15 cellular contexts compared by ENCODE assay signal in the genomic region with DNA sequence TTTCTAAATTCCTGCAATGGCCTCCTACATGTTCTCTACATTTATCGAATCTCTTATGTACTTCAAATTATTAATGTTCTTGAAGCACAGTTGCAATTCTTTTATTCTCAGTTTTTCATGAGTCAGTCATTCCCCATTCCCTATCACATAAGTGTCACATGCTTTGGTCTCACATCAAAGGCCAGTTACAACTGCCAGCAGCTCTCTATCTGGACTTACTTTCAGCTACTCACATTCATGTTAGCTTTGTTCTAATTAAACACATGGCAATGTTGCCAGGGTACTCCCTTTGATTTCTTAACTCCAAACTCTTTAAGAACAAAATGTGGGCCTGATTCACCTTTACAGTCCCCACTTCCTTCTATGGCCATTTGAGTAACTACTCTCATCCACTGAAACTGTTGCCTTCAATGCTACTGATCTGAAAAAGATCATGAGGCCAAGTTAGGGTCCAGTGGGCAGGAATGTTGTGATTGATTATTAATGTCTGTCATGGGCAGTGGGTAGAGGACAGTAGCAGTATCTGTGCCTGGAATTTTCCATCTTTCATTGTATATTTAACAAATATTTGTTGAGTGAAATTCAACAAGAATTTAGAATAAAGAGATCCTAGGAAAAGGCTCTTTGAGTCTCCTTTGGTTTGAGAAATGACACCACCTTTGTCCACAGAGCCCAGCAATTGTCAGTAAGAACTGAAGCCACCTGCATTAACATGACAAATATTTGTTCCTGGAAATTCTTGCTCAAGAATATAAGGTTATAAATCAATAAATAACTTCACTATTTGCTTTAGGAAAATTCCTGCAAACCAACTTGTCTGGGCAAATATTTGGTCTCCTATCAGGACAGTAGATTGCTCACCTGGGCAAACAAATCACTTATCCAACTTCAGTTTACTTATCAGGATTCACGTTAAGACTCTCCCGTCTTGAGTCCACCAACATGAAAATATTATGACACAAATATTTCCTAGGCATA.
"Had no signal": no experiment of that assay in that cellular context is flagged by ENCODE, and none has a peak within 500 bp of the region (broad histone marks: within the 10 kb centered on the region; RNA-seq: fewer than 3 reads in every experiment).

No MANE protein-coding gene starts in this region.

- H3K9me3 Mint-ChIP-seq: stimulated activated naive CD8-positive, alpha-beta T cell treated with anti-CD3 and anti-CD28 coated beads, Interleukin-15, amount 100 ng/mL, for 72 hours had no signal

- FAIRE-seq: astrocyte, kidney had no signal

- H3K4me3 ChIP-seq: cardiac muscle cell, esophagus muscularis mucosa, psoas muscle, testis, upper lobe of right lung had no signal

- H3K4me1 ChIP-seq: esophagus muscularis mucosa, psoas muscle, testis, upper lobe of right lung had no signal

- H3K36me3 Mint-ChIP-seq: activated naive CD4-positive, alpha-beta T cell treated with anti-CD3 and anti-CD28 coated beads, Interleukin-2, amount 10 ng/mL, durations not matched to agents 7 days and 5 days had no signal

- H3K27ac Mint-ChIP-seq: activated naive CD4-positive, alpha-beta T cell treated with anti-CD3 and anti-CD28 coated beads, Interleukin-2, amount 10 ng/mL, durations not matched to agents 7 days and 5 days; activated T-helper 17 cell treated with anti-CD3 and anti-CD28 coated beads, Interleukin-2, amount 50 U/mL, for 72 hours; T-helper 2 cell treated with Interferon-gamma antibody and Interleukin-4, amounts not matched to agents 5 μg/mL and 100 μg/mL, for 36 hours had no signal

- H3K27me3 Mint-ChIP-seq: activated naive CD4-positive, alpha-beta T cell treated with anti-CD3 and anti-CD28 coated beads, Interleukin-2, amount 10 ng/mL, durations not matched to agents 7 days and 5 days; activated T-helper 17 cell treated with anti-CD3 and anti-CD28 coated beads, Interleukin-2, amount 50 U/mL, for 72 hours; stimulated activated naive CD8-positive, alpha-beta T cell treated with anti-CD3 and anti-CD28 coated beads, Interleukin-15, amount 100 ng/mL, for 72 hours had no signal

- H3K9me3 ChIP-seq: esophagus muscularis mucosa, psoas muscle, testis, upper lobe of right lung had no signal

- H3K4me1 Mint-ChIP-seq: activated naive CD4-positive, alpha-beta T cell treated with anti-CD3 and anti-CD28 coated beads, Interleukin-2, amount 10 ng/mL, durations not matched to agents 7 days and 5 days; activated T-helper 17 cell treated with anti-CD3 and anti-CD28 coated beads, Interleukin-2, amount 50 U/mL, for 72 hours had no signal

- H3K27me3 ChIP-seq: cardiac muscle cell, esophagus muscularis mucosa, testis, upper lobe of right lung had no signal

- ATAC-seq: activated T-helper 17 cell treated with anti-CD3 and anti-CD28 coated beads, Interleukin-2, amount 50 U/mL, for 72 hours; psoas muscle; sciatic nerve; stimulated activated naive CD8-positive, alpha-beta T cell treated with anti-CD3 and anti-CD28 coated beads, Interleukin-15, amount 100 ng/mL, for 72 hours; upper lobe of right lung had no signal

- H3K4me3 Mint-ChIP-seq: activated naive CD4-positive, alpha-beta T cell treated with anti-CD3 and anti-CD28 coated beads, Interleukin-2, amount 10 ng/mL, durations not matched to agents 7 days and 5 days; activated T-helper 17 cell treated with anti-CD3 and anti-CD28 coated beads, Interleukin-2, amount 50 U/mL, for 72 hours; stimulated activated naive CD8-positive, alpha-beta T cell treated with anti-CD3 and anti-CD28 coated beads, Interleukin-15, amount 100 ng/mL, for 72 hours; T-helper 2 cell treated with Interferon-gamma antibody and Interleukin-4, amounts not matched to agents 5 μg/mL and 100 μg/mL, for 36 hours had no signal

- H3K36me3 ChIP-seq: cardiac muscle cell, esophagus muscularis mucosa, upper lobe of right lung had no signal

- H3K27ac ChIP-seq: cardiac muscle cell, esophagus muscularis mucosa, psoas muscle, testis, upper lobe of right lung had no signal

- DNase-seq: activated CD4-positive, alpha-beta T cell treated with anti-CD3 and anti-CD28 coated beads, Interleukin-2, amount 50 U/mL, for 1 hour; activated CD4-positive, CD25-positive, alpha-beta regulatory T cell; activated naive CD4-positive, alpha-beta T cell treated with anti-CD3 and anti-CD28 coated beads, Interleukin-2, amount 10 ng/mL, durations not matched to agents 7 days and 5 days; hypothalamus; kidney; psoas muscle; stimulated activated naive CD8-positive, alpha-beta T cell treated with anti-CD3 and anti-CD28 coated beads, Interleukin-15, amount 100 ng/mL, for 72 hours; testis; upper lobe of right lung had no signal
